21 cellular contexts compared by ENCODE assay signal in the genomic region with DNA sequence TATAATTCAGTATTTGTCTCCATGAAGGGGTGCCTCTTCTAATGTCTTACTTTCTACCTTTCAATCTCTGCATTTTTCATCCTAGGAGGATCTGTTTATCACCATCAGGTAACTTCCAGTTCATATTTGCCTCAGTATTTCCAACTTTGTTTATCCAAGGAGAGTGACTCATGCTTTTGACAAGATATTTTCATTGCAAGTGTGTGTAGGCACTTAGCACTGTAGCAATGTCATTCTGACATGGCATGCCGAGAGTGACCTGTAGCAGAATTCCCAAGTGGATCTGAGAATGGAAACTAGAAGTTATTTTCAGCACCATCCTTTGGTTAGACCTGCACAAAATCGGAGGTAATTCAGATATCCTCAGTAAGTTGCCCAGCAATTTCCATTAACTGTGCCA.
DNase-seq lines count a peak whose midpoint lies in the region; ATAC-seq, FAIRE-seq and TF ChIP-seq lines count a peak whose summit lies in the region.
"Had no signal": no experiment of that assay in that cellular context is flagged by ENCODE, and none has a peak within 500 bp of the region (broad histone marks: within the 10 kb centered on the region; RNA-seq: fewer than 3 reads in every experiment).

No MANE protein-coding gene starts in this region.

- TF ChIP-seq POLR2A in uterus (IDR thresholded peaks at IDR 0.05) (no peak), esophagus squamous epithelium (IDR thresholded peaks at IDR 0.05) (no peak)

- no peak overlapping the region for H3K4me3 Mint-ChIP-seq in Calu3 (ENCODE audit: low read depth, unreplicated experiment)
- H3K4me3 Mint-ChIP-seq: activated naive CD8-positive, alpha-beta T cell treated with anti-CD3 and anti-CD28 coated beads, Interleukin-2, amount 10 ng/mL, durations not matched to agents 7 days and 5 days; natural killer cell; T-helper 1 cell treated with Interleukin-12 subunit alpha and Interleukin-12 subunit beta and Interleukin-4 antibody, amounts not matched to agents 30 μg/mL and 1 μg/mL, for 36 hours had no signal

- H3K4me1 ChIP-seq in uterus (no peaks in the 10 kb centered on the region), esophagus squamous epithelium (no peaks in the 10 kb centered on the region)
- H3K4me1 ChIP-seq: thyroid gland had no signal

- TF ChIP-seq CTCF in Calu3 (IDR thresholded peaks at IDR 0.05; ENCODE audit: unreplicated experiment) (no peak), brain microvascular endothelial cell (IDR thresholded peaks at IDR 0.05; ENCODE audit: low read depth, low read length, missing control alignments) (no peak), uterus (IDR thresholded peaks at IDR 0.05) (no peak), esophagus squamous epithelium (IDR thresholded peaks at IDR 0.05) (no peak)

- H3K27ac ChIP-seq in brain microvascular endothelial cell = peak overlapping the region; percentile 64
- H3K27ac ChIP-seq in uterus = no peak overlapping the region
- H3K27ac ChIP-seq in esophagus squamous epithelium = no peak overlapping the region
- H3K27ac ChIP-seq: thyroid gland had no signal

- no peaks in the 10 kb centered on the region for H3K36me3 ChIP-seq in brain microvascular endothelial cell (replicated peaks)
- no peaks in the 10 kb centered on the region for H3K36me3 ChIP-seq in uterus
- H3K36me3 ChIP-seq in esophagus squamous epithelium = no peaks in the 10 kb centered on the region
- H3K36me3 ChIP-seq: thyroid gland had no signal

- FAIRE-seq in HTR-8/SVneo (lab: Jason Lieb, UNC) = peak; percentile 71
- FAIRE-seq: GM12891 had no signal

- no TSS peak for BruUV-seq in Calu3 (replicated peaks; lab: Mats Ljungman, UMichigan)

- peaks cover 25% of the 10 kb centered on the region for H3K4me1 Mint-ChIP-seq in Calu3 (ENCODE audit: low read depth, unreplicated experiment)
- H3K4me1 Mint-ChIP-seq: activated naive CD8-positive, alpha-beta T cell treated with anti-CD3 and anti-CD28 coated beads, Interleukin-2, amount 10 ng/mL, durations not matched to agents 7 days and 5 days; natural killer cell had no signal

- CTCF ChIA-PET in Calu3 (lab: Charles Lee) = no interaction called here

- no peaks in the 10 kb centered on the region for H3K36me3 Mint-ChIP-seq in Calu3 (ENCODE audit: insufficient read depth, unreplicated experiment)
- H3K36me3 Mint-ChIP-seq: activated naive CD8-positive, alpha-beta T cell treated with anti-CD3 and anti-CD28 coated beads, Interleukin-2, amount 10 ng/mL, durations not matched to agents 7 days and 5 days; natural killer cell had no signal

- intact Hi-C loops in Calu3 (cut with micrococcal nuclease; ENCODE audit: unreplicated experiment) (loop anchor here (5.0 to 10.0 kb wide), 2 partner anchors 34 to 122 kb away; no protein-coding TSS in a partner anchor), uterus (cut with DNase I; ENCODE audit: low total_unique reads) (no loop called here), esophagus squamous epithelium (cut with DNase I) (no loop called here)

- peak; percentile 13 for DNase-seq in Calu3
- peak; percentile 42 for DNase-seq in HTR-8/SVneo (ENCODE audit: insufficient read length, low spot score)
- DNase-seq in brain microvascular endothelial cell = peak; percentile 72
- peak; percentile 69 for DNase-seq in kidney glomerular epithelial cell (lab: John Stamatoyannopoulos, UW)
- no peak for DNase-seq in HK-2 (ENCODE audit: unreplicated experiment)
- DNase-seq in uterus = no peak
- no peak for DNase-seq in esophagus squamous epithelium (lab: John Stamatoyannopoulos, UW)
- DNase-seq: activated CD4-positive, alpha-beta T cell treated with anti-CD3 and anti-CD28 coated beads for 1 hour; activated naive CD8-positive, alpha-beta T cell treated with anti-CD3 and anti-CD28 coated beads, Interleukin-2, amount 10 ng/mL, durations not matched to agents 7 days and 5 days; activated T-cell treated with anti-CD3 and anti-CD28 coated beads for 4 hours; DND-41; KBM-7; left colon; natural killer cell; NCI-H1436 treated with DMSO at 0.1 percent for 48 hours; NCI-H446 treated with DMSO at 0.1 percent for 48 hours; stimulated activated CD4-positive, alpha-beta T cell treated with anti-CD3 and anti-CD28 coated beads, Interleukin-1b, Interleukin-23, amount 100 ng/mL, for 48 hours; thyroid gland had no signal

- 31 to 59% methylated on average over 2 of the region's 2 CpGs for whole genome bisulfite sequencing in esophagus squamous epithelium, 2 donors

- ATAC-seq in HG02759 (IDR thresholded peaks at IDR 0.05; ENCODE audit: unreplicated experiment) = no peak
- ATAC-seq: left colon, natural killer cell had no signal

- H3K27ac Mint-ChIP-seq in Calu3 (ENCODE audit: unreplicated experiment) = no peak overlapping the region
- H3K27ac Mint-ChIP-seq: activated naive CD8-positive, alpha-beta T cell treated with anti-CD3 and anti-CD28 coated beads, Interleukin-2, amount 10 ng/mL, durations not matched to agents 7 days and 5 days; natural killer cell; T-helper 1 cell treated with Interleukin-12 subunit alpha and Interleukin-12 subunit beta and Interleukin-4 antibody, amounts not matched to agents 30 μg/mL and 1 μg/mL, for 36 hours had no signal

- H3K27me3 ChIP-seq in brain microvascular endothelial cell (replicated peaks) (no peaks in the 10 kb centered on the region), uterus (no peaks in the 10 kb centered on the region), esophagus squamous epithelium (no peaks in the 10 kb centered on the region)
- H3K27me3 ChIP-seq: thyroid gland had no signal

- H3K9me3 ChIP-seq in uterus (no peaks in the 10 kb centered on the region), esophagus squamous epithelium (no peaks in the 10 kb centered on the region)
- H3K9me3 ChIP-seq: thyroid gland had no signal

- H3K27me3 Mint-ChIP-seq in Calu3 (ENCODE audit: unreplicated experiment) = no peaks in the 10 kb centered on the region
- H3K27me3 Mint-ChIP-seq: activated naive CD8-positive, alpha-beta T cell treated with anti-CD3 and anti-CD28 coated beads, Interleukin-2, amount 10 ng/mL, durations not matched to agents 7 days and 5 days had no signal

- peaks cover 2% of the 10 kb centered on the region for H3K9me3 Mint-ChIP-seq in Calu3 (ENCODE audit: low read depth, unreplicated experiment)

- no peak overlapping the region for H3K4me3 ChIP-seq in brain microvascular endothelial cell (ENCODE audit: low read depth, low read length)
- no peak overlapping the region for H3K4me3 ChIP-seq in uterus
- no peak overlapping the region for H3K4me3 ChIP-seq in esophagus squamous epithelium
- H3K4me3 ChIP-seq: thyroid gland had no signal

- in situ Hi-C loops in brain microvascular endothelial cell (cut with HindIII; ENCODE audit: low pct_ligation_motif_present, low sequenced_read_pairs) = no loop called here

Comparison
In these comparisons a context has a peak if more than half of its experiments do, and no peak if none do; other contexts are left out.
1. DNase-seq: peak in Calu3 (single experiment), HTR-8/SVneo (single experiment), brain microvascular endothelial cell (single experiment) and kidney glomerular epithelial cell (single experiment); none in HK-2 (single experiment), uterus (0 of 2) and esophagus squamous epithelium (single experiment).